ENCODE assay signal across 8 cellular contexts in the genomic region with DNA sequence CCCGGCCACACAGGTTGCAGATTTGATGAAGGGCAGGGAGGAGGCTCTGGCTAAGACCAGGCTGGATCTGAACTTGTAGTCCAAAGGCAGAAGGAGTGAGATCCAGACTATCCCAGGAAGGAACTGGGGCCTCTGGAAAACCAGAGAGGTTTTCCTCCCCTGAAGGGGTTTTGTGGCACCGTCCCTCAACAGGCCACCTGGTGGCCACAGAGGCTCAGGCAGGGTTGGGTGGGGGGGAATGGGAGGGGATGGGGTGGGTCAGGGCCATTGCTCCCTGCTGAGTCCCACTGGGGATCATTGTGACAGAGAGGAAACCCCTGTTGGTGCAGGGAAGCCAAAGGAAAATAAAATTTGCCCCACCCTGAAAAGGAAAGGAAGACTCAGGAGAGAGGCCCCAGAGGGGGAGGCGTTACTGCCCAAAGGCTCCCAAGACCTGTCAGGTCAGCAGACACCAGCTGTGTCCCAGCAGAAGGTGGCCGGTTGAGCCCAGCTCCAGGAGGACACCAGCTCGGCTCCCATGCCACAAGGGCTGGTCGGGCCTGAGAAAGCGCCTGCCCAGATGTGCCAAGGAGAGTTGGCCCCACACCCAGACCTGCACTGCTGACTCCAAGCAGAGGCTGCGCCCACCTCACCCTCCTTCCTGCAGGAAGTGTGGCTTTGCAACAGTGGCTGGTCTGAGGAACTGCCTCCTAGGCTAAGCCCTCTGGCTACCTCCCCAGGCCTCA. TPM values are rescaled to one million over a fixed set of nuclear protein-coding genes. Genes with fewer than 3 reads are reported as not detected.
DNase-seq lines count a peak whose midpoint lies in the region; ATAC-seq and TF ChIP-seq lines count a peak whose summit lies in the region.

No MANE protein-coding gene starts in this region.

- intact Hi-C loops in thyroid gland (cut with DNase I) = no loop called here

- no peaks in the 10 kb centered on the region for H3K36me3 ChIP-seq in thyroid gland

- no peak for TF ChIP-seq POLR2A in thyroid gland (IDR thresholded peaks at IDR 0.05)

- TF ChIP-seq CTCF in glutamatergic neuron (IDR thresholded peaks at IDR 0.05; ENCODE audit: partially characterized antibody, unreplicated experiment) (peak; percentile 57), thyroid gland (IDR thresholded peaks at IDR 0.05) (peak in 1 of 6 experiments; percentile 48)

- no peaks in the 10 kb centered on the region for H3K9me3 ChIP-seq in thyroid gland

- H3K4me1 Mint-ChIP-seq in glutamatergic neuron (ENCODE audit: low read depth, unreplicated experiment) = peaks cover 37% of the 10 kb centered on the region

- no peak overlapping the region for H3K4me3 Mint-ChIP-seq in glutamatergic neuron (ENCODE audit: unreplicated experiment)

- H3K27me3 Mint-ChIP-seq in glutamatergic neuron (ENCODE audit: unreplicated experiment) = peaks cover 16% of the 10 kb centered on the region

- H3K36me3 Mint-ChIP-seq in glutamatergic neuron (ENCODE audit: unreplicated experiment) = no peaks in the 10 kb centered on the region

- DNase-seq in GDM1 (lab: John Stamatoyannopoulos, UW) (peak; percentile 63), NCI-H526 treated with DMSO at 0.1 percent for 48 hours (lab: John Stamatoyannopoulos, UW) (peak; percentile 28), glutamatergic neuron (peak; percentile 69), thyroid gland (peak; percentile 51 to 70), activated gamma-delta T cell (lab: John Stamatoyannopoulos, UW) (no peak), D341Med (ENCODE audit: low spot score) (no peak), NCI-H2227 (lab: John Stamatoyannopoulos, UW; ENCODE audit: unreplicated experiment) (no peak)

- peak overlapping the region; percentile 98 for H3K27ac Mint-ChIP-seq in glutamatergic neuron (ENCODE audit: unreplicated experiment)

- H3K4me3 ChIP-seq in thyroid gland (replicated peaks in 1 of 3) = no peak overlapping the region

- peak overlapping the region; percentile 81 to 94 (median 94) for H3K27ac ChIP-seq in thyroid gland

- peaks cover 34 to 56% of the 10 kb centered on the region in 2 donors for H3K4me1 ChIP-seq in thyroid gland

- ATAC-seq in GM21737 (IDR thresholded peaks at IDR 0.05; ENCODE audit: unreplicated experiment) = peak; percentile 5

- H3K9me3 Mint-ChIP-seq in glutamatergic neuron (ENCODE audit: unreplicated experiment) = peaks cover 11% of the 10 kb centered on the region

- WGBS in thyroid gland, 2 donors = 36 to 42% methylated on average over 4 of the region's 8 CpGs

- H3K27me3 ChIP-seq in thyroid gland = no peaks in the 10 kb centered on the region

RNA-seq across cellular contexts. Expression of gene PTMA, which starts 37.3 kb away (rescaled TPM):
- total RNA-seq in glutamatergic neuron (ENCODE audit: unreplicated experiment) = 948 TPM
- 1,000 to 10,000 TPM in 3 of 4 donors, 100 to 1,000 TPM in 1; 631 to 1,160 (median 1,099) TPM for total RNA-seq in thyroid gland

Comparison
In these comparisons a context has a peak if more than half of its experiments do, and no peak if none do; other contexts are left out.
1. DNase-seq: peak in GDM1 (single experiment), NCI-H526 treated with DMSO at 0.1 percent for 48 hours (single experiment), glutamatergic neuron (single experiment) and thyroid gland (2 of 2); none in activated gamma-delta T cell (single experiment), D341Med (single experiment) and NCI-H2227 (single experiment).